ENCODE assay signal across 7 cellular contexts in the genomic region with DNA sequence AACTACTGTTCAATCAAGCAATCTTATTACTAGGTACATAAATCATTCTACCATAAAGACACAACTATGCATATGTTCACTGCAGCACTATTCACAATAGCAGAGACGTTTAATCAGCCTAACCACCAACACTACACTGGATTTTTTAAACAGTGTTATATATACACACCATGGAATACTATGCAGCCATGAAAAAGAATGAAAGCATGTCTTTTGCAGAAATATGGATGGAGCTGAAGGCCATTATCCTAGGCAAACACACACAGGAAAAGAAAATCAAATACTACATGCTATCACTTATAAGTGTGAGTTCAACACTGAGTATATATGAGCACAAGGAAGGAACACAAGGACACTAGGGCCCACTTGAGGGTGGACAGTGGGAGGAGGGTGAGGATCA.
"Had no signal": no experiment of that assay in that cellular context is flagged by ENCODE, and none has a peak within 500 bp of the region (broad histone marks: within the 10 kb centered on the region; RNA-seq: fewer than 3 reads in every experiment).

No MANE protein-coding gene starts in this region.

- ATAC-seq: HepG2 had no signal

- DNase-seq: IMR-90, KG1 had no signal

- H3K27ac Mint-ChIP-seq: IgD-negative memory B cell had no signal

- H3K4me2 ChIP-seq: KMS-11 had no signal

- FAIRE-seq: HepG2, HTR-8/SVneo had no signal

- H3K36me3 Mint-ChIP-seq: IgD-negative memory B cell had no signal

- H3K27ac ChIP-seq: HL-60, KMS-11 had no signal

- H3K9ac ChIP-seq: KMS-11 had no signal

- H3K27me3 Mint-ChIP-seq: IgD-negative memory B cell had no signal

- H3K4me3 Mint-ChIP-seq: IgD-negative memory B cell had no signal

- H3K4me1 Mint-ChIP-seq: IgD-negative memory B cell had no signal
